Comparison of ENCODE assay signal across 8 cellular contexts in the genomic region with DNA sequence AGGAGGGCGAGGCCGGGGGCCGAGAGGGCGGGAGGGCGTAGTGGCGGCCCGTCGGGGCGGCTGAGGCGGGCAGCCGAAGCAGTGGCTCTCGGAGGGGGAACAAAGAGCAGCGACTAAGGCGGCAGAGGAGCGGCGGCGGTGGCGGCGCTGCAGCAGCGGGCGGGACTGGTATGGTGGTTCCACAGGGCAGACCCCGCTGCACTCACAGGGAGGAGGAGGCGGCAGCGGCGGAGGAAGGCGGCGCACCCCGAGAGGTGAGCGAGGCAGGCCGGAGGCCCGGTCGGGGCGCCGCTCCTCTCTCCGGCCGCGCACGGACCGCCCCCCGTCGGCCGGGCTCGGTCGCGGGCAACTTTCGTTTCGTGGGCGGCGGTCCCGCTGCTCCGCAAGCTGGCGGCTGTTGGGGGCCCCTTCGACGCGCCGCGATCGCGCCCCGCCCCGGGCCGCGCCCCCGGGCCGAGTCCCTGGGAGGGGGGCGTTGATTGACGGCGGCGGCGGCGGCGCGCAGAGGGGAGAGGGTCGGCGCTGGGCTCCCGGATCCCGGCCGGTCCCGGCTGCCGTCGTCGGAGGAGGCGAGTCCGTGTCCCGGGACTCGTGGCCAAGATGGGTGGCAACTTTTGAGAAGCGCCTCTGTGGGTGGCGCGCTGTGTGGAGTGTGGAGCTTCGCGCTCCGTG. TPM values are rescaled to one million over a fixed set of nuclear protein-coding genes. Genes with fewer than 3 reads are reported as not detected.
DNase-seq lines count a peak whose midpoint lies in the region; ATAC-seq, FAIRE-seq and TF ChIP-seq lines count a peak whose summit lies in the region.

No MANE protein-coding gene starts in this region.

- DNase-seq in Ammon's horn (ENCODE audit: low spot score): peak; percentile 60
- DNase-seq in T-helper 2 cell treated with Interferon-gamma antibody and Interleukin-4, amounts not matched to agents 5 μg/mL and 100 μg/mL, for 36 hours (ENCODE audit: low spot score): peak; percentile 53
- DNase-seq in bronchial epithelial cell (ENCODE audit: low read depth): no peak
- DNase-seq in keratinocyte (ENCODE audit: low read depth, low spot score): no peak
- peak in 2 of 3 donors; percentile 8 to 25 for DNase-seq in stimulated activated CD4-positive, alpha-beta T cell treated with anti-CD3 and anti-CD28 coated beads, Interleukin-12 subunit alpha, Interleukin-12 subunit beta, amount 100 ng/mL, for 48 hours (ENCODE audit: low read depth in 2 of 3, low spot score in 1 of 3)
- DNase-seq in NCI-H1105 (lab: John Stamatoyannopoulos, UW): no peak

- peak; percentile 3 for TF ChIP-seq CTCF in bronchial epithelial cell (IDR thresholded peaks at IDR 0.05; ENCODE audit: insufficient read depth, low read length, severe bottlenecking)
- peak in 1 of 3 experiments; percentile 6 for TF ChIP-seq CTCF in keratinocyte (optimal IDR thresholded peaks at IDR 0.05 in 1 of 3, IDR thresholded peaks at IDR 0.05 in 1 of 3, conservative IDR thresholded peaks at IDR 0.05 in 1 of 3; ENCODE audit: extremely low read depth in 1 of 3, insufficient read depth in 2 of 3, low read length in 3 of 3)

- H3K36me3 Mint-ChIP-seq in T-helper 2 cell treated with Interferon-gamma antibody and Interleukin-4, amounts not matched to agents 5 μg/mL and 100 μg/mL, for 36 hours (ENCODE audit: low read depth): peaks cover 14% of the 10 kb centered on the region

- FAIRE-seq in bronchial epithelial cell (lab: Jason Lieb, UNC) (no peak), keratinocyte (lab: Jason Lieb, UNC) (no peak)

- H3K9ac ChIP-seq in keratinocyte (ENCODE audit: control insufficient read depth, extremely low read depth, insufficient read depth, low read length): peak overlapping the region; percentile 88

- H3K4me3 ChIP-seq in bronchial epithelial cell (ENCODE audit: low read depth, low read length): peak overlapping the region; percentile 76
- peak overlapping the region; percentile 69 to 86 (median 70) for H3K4me3 ChIP-seq in keratinocyte (ENCODE audit: control insufficient read depth in 2 of 3, extremely low read depth in 1 of 3, insufficient read depth in 2 of 3, low read depth in 1 of 3, low read length in 3 of 3)

- H3K27me3 ChIP-seq in bronchial epithelial cell (ENCODE audit: control insufficient read depth, insufficient read depth, low read length): no peaks in the 10 kb centered on the region
- no peaks in the 10 kb centered on the region for H3K27me3 ChIP-seq in keratinocyte (ENCODE audit: control insufficient read depth, extremely low read depth, insufficient read depth, low read length)

- no peaks in the 10 kb centered on the region for H4K20me1 ChIP-seq in keratinocyte (ENCODE audit: control insufficient read depth, extremely low read depth, insufficient read depth, low read length)

- peak overlapping the region; percentile 90 for H3K27ac Mint-ChIP-seq in T-helper 2 cell treated with Interferon-gamma antibody and Interleukin-4, amounts not matched to agents 5 μg/mL and 100 μg/mL, for 36 hours

- H3K9me1 ChIP-seq in keratinocyte (ENCODE audit: control insufficient read depth, extremely low read depth, insufficient read depth, low read length): peaks cover 3% of the 10 kb centered on the region

- peaks cover 29% of the 10 kb centered on the region for H3K4me1 Mint-ChIP-seq in T-helper 2 cell treated with Interferon-gamma antibody and Interleukin-4, amounts not matched to agents 5 μg/mL and 100 μg/mL, for 36 hours (ENCODE audit: low read depth)

- ATAC-seq in GM19023 (IDR thresholded peaks at IDR 0.05; ENCODE audit: unreplicated experiment) (peak; percentile 31), HG03139 (IDR thresholded peaks at IDR 0.05; ENCODE audit: unreplicated experiment) (peak; percentile 36)

- peak overlapping the region; percentile 72 for H2AFZ ChIP-seq in keratinocyte (ENCODE audit: control insufficient read depth, low read length)

- H3K9me3 Mint-ChIP-seq in T-helper 2 cell treated with Interferon-gamma antibody and Interleukin-4, amounts not matched to agents 5 μg/mL and 100 μg/mL, for 36 hours: peaks cover 3% of the 10 kb centered on the region

- peaks cover 50% of the 10 kb centered on the region for H3K79me2 ChIP-seq in keratinocyte (ENCODE audit: control insufficient read depth, insufficient read depth, low read length)

- dilution Hi-C loops in keratinocyte (cut with MboI; ENCODE audit: extremely low pct_ligation_motif_present, low sequenced_read_pairs): no loop called here

- no peaks in the 10 kb centered on the region for H3K9me3 ChIP-seq in keratinocyte (ENCODE audit: control insufficient read depth, low read depth, low read length)

- H3K27ac ChIP-seq in keratinocyte (ENCODE audit: control insufficient read depth, insufficient read depth, low read length): peak overlapping the region; percentile 73

- peak overlapping the region; percentile 92 for H3K4me3 Mint-ChIP-seq in T-helper 2 cell treated with Interferon-gamma antibody and Interleukin-4, amounts not matched to agents 5 μg/mL and 100 μg/mL, for 36 hours

- no peaks in the 10 kb centered on the region for H3K27me3 Mint-ChIP-seq in T-helper 2 cell treated with Interferon-gamma antibody and Interleukin-4, amounts not matched to agents 5 μg/mL and 100 μg/mL, for 36 hours (ENCODE audit: low read depth)

- H3K4me1 ChIP-seq in keratinocyte (ENCODE audit: control insufficient read depth, extremely low read depth, insufficient read depth, low read length): peaks cover 25% of the 10 kb centered on the region

- H3K36me3 ChIP-seq in bronchial epithelial cell (ENCODE audit: control insufficient read depth, insufficient read depth, low read length): peaks cover 2% of the 10 kb centered on the region
- H3K36me3 ChIP-seq in keratinocyte (ENCODE audit: control insufficient read depth in 2 of 2, extremely low read depth in 1 of 2, insufficient read depth in 2 of 2, low read length in 2 of 2): peaks cover 1 to 4% of the 10 kb centered on the region in 2 experiments

- H3K4me2 ChIP-seq in keratinocyte (ENCODE audit: control insufficient read depth, extremely low read depth, insufficient read depth, low read depth, low read length): peak overlapping the region; percentile 84

RNA-seq across cellular contexts. Expression of a gene that starts 0.5 kb away (rescaled TPM):
- 26.6 and 32.0 TPM in 2 replicates for total RNA-seq in bronchial epithelial cell
- 15.6 to 29.7 TPM (median 19.4 TPM) in 3 replicates for polyA plus RNA-seq in keratinocyte
- polyA plus RNA-seq in keratinocyte (2011; ENCODE audit: low read depth): 31.6 TPM
- 15.5 and 28.5 TPM in 2 replicates for polyA plus RNA-seq in keratinocyte (2011; cell fraction: cytosol; rRNA removed)
- polyA plus RNA-seq in keratinocyte (2011; cell fraction: nucleus; rRNA removed): 13.1 and 19.1 TPM in 2 replicates
- polyA plus RNA-seq in keratinocyte (2012; ENCODE audit: low replicate concordance): 15.2 and 23.1 TPM in 2 replicates
- 14.5 to 37.2 TPM (median 15.3 TPM) in 3 replicates for polyA minus RNA-seq in keratinocyte
- 15.2 TPM for polyA minus RNA-seq in keratinocyte (2011; cell fraction: cytosol; rRNA and poly(A)+ RNA removed)
- 11.9 and 26.8 TPM in 2 replicates for polyA minus RNA-seq in keratinocyte (2011; cell fraction: nucleus; rRNA and poly(A)+ RNA removed)

Comparison
In these comparisons a context has a peak if more than half of its experiments do, and no peak if none do; other contexts are left out.
1. DNase-seq: peak in Ammon's horn (single experiment), T-helper 2 cell treated with Interferon-gamma antibody and Interleukin-4, amounts not matched to agents 5 μg/mL and 100 μg/mL, for 36 hours (single experiment) and stimulated activated CD4-positive, alpha-beta T cell treated with anti-CD3 and anti-CD28 coated beads, Interleukin-12 subunit alpha, Interleukin-12 subunit beta, amount 100 ng/mL, for 48 hours (2 of 3); none in bronchial epithelial cell (single experiment), keratinocyte (single experiment) and NCI-H1105 (single experiment).